1 cellular context compared by ENCODE assay signal in the genomic region with DNA sequence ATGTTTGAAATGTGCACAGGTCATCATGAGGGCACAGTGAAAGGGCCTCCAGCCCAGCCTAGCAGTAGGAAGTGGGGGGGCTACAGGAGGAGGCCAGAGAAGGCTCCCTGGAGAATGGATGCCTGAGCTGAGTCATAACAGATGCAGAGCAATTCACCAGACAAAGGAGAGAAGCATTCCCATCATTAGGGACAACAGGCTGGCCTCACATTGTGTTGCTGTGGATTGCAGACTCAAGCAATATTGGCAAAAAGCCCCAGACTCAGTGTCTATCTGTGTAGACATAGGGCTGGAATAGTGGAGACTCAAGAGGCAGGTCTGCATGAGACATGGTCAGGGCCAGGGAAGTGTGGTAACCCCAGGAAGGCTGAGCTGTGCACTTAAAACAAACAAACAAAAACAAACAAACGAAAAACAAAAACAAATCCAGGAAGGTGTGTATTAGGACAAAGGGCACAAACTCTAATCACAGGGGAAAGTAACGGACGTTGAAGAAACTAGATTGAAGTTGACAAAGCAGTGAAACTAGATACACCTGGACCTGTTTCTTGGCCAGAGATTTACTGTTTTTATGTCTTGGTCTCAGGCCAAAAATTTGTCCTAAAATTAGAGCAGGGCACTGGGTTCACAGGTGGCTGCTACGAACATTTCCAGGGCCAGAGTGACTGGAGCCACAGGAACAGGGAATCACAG.
TF ChIP-seq lines count a peak whose summit lies in the region.

No MANE protein-coding gene starts in this region.

TF ChIP-seq in GM12878, 131 proteins besides CTCF, POLR2A, EP300 and RAD21:
- TF ChIP-seq POLR2AphosphoS2 (IDR thresholded peaks at IDR 0.05; ENCODE audit: low read depth, low read length) (no peak), EZH2 (IDR thresholded peaks at IDR 0.05; ENCODE audit: borderline replicate concordance, control insufficient read depth, low read depth, low read length) (no peak), SMARCA5 (IDR thresholded peaks at IDR 0.05) (no peak), SIX5 (IDR thresholded peaks at IDR 0.05; ENCODE audit: low read depth, low read length, severe bottlenecking) (no peak), NRF1 (conservative IDR thresholded peaks at IDR 0.05; ENCODE audit: low read depth, low read length) (no peak), GATAD2B (conservative IDR thresholded peaks at IDR 0.05; ENCODE audit: low read depth) (no peak), ZNF384 (IDR thresholded peaks at IDR 0.05; ENCODE audit: borderline replicate concordance, low read depth, low read length) (no peak), RELA (IDR thresholded peaks at IDR 0.05; ENCODE audit: borderline replicate concordance, partially characterized antibody) (no peak), SMC3 (IDR thresholded peaks at IDR 0.05; ENCODE audit: borderline replicate concordance, low read length) (no peak), IRF5 (IDR thresholded peaks at IDR 0.05; ENCODE audit: borderline replicate concordance) (no peak)
- TF ChIP-seq, protein P1, sequence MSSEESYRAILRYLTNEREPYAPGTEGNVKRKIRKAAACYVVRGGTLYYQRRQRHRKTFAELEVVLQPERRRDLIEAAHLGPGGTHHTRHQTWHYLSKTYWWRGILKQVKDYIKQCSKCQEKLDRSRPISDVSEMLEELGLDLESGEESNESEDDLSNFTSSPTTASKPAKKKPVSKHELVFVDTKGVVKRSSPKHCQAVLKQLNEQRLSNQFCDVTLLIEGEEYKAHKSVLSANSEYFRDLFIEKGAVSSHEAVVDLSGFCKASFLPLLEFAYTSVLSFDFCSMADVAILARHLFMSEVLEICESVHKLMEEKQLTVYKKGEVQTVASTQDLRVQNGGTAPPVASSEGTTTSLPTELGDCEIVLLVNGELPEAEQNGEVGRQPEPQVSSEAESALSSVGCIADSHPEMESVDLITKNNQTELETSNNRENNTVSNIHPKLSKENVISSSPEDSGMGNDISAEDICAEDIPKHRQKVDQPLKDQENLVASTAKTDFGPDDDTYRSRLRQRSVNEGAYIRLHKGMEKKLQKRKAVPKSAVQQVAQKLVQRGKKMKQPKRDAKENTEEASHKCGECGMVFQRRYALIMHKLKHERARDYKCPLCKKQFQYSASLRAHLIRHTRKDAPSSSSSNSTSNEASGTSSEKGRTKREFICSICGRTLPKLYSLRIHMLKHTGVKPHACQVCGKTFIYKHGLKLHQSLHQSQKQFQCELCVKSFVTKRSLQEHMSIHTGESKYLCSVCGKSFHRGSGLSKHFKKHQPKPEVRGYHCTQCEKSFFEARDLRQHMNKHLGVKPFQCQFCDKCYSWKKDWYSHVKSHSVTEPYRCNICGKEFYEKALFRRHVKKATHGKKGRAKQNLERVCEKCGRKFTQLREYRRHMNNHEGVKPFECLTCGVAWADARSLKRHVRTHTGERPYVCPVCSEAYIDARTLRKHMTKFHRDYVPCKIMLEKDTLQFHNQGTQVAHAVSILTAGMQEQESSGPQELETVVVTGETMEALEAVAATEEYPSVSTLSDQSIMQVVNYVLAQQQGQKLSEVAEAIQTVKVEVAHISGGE (CRISPR knock-in tag; IDR thresholded peaks at IDR 0.05) = no peak
- TF ChIP-seq, protein P2, sequence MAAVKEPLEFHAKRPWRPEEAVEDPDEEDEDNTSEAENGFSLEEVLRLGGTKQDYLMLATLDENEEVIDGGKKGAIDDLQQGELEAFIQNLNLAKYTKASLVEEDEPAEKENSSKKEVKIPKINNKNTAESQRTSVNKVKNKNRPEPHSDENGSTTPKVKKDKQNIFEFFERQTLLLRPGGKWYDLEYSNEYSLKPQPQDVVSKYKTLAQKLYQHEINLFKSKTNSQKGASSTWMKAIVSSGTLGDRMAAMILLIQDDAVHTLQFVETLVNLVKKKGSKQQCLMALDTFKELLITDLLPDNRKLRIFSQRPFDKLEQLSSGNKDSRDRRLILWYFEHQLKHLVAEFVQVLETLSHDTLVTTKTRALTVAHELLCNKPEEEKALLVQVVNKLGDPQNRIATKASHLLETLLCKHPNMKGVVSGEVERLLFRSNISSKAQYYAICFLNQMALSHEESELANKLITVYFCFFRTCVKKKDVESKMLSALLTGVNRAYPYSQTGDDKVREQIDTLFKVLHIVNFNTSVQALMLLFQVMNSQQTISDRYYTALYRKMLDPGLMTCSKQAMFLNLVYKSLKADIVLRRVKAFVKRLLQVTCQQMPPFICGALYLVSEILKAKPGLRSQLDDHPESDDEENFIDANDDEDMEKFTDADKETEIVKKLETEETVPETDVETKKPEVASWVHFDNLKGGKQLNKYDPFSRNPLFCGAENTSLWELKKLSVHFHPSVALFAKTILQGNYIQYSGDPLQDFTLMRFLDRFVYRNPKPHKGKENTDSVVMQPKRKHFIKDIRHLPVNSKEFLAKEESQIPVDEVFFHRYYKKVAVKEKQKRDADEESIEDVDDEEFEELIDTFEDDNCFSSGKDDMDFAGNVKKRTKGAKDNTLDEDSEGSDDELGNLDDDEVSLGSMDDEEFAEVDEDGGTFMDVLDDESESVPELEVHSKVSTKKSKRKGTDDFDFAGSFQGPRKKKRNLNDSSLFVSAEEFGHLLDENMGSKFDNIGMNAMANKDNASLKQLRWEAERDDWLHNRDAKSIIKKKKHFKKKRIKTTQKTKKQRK (IDR thresholded peaks at IDR 0.05; ENCODE audit: low read depth, low read length) = no peak
- TF ChIP-seq, protein P3, sequence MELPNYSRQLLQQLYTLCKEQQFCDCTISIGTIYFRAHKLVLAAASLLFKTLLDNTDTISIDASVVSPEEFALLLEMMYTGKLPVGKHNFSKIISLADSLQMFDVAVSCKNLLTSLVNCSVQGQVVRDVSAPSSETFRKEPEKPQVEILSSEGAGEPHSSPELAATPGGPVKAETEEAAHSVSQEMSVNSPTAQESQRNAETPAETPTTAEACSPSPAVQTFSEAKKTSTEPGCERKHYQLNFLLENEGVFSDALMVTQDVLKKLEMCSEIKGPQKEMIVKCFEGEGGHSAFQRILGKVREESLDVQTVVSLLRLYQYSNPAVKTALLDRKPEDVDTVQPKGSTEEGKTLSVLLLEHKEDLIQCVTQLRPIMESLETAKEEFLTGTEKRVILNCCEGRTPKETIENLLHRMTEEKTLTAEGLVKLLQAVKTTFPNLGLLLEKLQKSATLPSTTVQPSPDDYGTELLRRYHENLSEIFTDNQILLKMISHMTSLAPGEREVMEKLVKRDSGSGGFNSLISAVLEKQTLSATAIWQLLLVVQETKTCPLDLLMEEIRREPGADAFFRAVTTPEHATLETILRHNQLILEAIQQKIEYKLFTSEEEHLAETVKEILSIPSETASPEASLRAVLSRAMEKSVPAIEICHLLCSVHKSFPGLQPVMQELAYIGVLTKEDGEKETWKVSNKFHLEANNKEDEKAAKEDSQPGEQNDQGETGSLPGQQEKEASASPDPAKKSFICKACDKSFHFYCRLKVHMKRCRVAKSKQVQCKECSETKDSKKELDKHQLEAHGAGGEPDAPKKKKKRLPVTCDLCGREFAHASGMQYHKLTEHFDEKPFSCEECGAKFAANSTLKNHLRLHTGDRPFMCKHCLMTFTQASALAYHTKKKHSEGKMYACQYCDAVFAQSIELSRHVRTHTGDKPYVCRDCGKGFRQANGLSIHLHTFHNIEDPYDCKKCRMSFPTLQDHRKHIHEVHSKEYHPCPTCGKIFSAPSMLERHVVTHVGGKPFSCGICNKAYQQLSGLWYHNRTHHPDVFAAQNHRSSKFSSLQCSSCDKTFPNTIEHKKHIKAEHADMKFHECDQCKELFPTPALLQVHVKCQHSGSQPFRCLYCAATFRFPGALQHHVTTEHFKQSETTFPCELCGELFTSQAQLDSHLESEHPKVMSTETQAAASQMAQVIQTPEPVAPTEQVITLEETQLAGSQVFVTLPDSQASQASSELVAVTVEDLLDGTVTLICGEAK (IDR thresholded peaks at IDR 0.05; ENCODE audit: borderline replicate concordance) = no peak
- TF ChIP-seq, protein P4, sequence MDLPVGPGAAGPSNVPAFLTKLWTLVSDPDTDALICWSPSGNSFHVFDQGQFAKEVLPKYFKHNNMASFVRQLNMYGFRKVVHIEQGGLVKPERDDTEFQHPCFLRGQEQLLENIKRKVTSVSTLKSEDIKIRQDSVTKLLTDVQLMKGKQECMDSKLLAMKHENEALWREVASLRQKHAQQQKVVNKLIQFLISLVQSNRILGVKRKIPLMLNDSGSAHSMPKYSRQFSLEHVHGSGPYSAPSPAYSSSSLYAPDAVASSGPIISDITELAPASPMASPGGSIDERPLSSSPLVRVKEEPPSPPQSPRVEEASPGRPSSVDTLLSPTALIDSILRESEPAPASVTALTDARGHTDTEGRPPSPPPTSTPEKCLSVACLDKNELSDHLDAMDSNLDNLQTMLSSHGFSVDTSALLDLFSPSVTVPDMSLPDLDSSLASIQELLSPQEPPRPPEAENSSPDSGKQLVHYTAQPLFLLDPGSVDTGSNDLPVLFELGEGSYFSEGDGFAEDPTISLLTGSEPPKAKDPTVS (IDR thresholded peaks at IDR 0.05; ENCODE audit: low read depth, low read length) = no peak
TF ChIP-seq in GM12878: peak in this region for 0.
